Comparison of ENCODE assay signal across 20 cellular contexts in the genomic region with DNA sequence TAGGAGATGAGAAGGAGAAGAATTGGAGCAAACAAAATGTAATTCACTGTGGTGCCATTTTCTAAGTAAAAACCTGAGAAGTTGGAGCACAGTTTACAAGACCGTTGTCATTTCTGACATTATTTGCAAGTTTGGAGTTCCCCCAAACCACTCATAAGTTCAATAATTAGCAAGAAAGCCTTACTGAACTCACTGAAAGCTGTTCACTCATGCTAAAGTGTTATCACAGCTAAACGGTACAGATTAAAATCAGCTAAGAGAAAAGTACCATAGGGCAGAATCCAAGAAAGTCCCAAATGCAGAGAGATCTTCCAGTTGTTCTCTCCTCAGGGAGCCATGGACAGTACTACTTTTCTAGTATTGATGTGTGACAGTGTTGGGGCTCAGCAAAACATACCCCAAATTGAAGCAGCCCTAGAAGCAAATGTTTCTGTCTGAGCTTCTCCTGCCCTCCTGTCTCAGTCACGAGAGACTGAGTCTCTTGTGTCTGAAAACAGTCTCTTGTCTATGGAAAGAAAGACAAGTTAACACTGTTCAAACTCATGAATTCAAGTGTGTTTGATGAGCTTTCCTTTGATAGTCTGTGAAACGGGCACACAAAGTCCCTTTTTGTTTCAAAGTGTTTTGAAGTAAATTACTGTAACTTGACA.
DNase-seq lines count a peak whose midpoint lies in the region; ATAC-seq and TF ChIP-seq lines count a peak whose summit lies in the region.
"Had no signal": no experiment of that assay in that cellular context is flagged by ENCODE, and none has a peak within 500 bp of the region (broad histone marks: within the 10 kb centered on the region; RNA-seq: fewer than 3 reads in every experiment).

No MANE protein-coding gene starts in this region.

- H3K9me3 Mint-ChIP-seq in CD8-positive, alpha-beta memory T cell = peaks cover 3 to 10% (median 7%) of the 10 kb centered on the region in 5 donors
- H3K9me3 Mint-ChIP-seq: T-helper 2 cell treated with Interferon-gamma antibody and Interleukin-4, amounts not matched to agents 5 μg/mL and 100 μg/mL, for 36 hours had no signal

- no peaks in the 10 kb centered on the region for H3K9me3 ChIP-seq in CD8-positive, alpha-beta memory T cell (ENCODE audit: low read length)
- H3K9me3 ChIP-seq: right atrium auricular region, transverse colon had no signal

- H3K36me3 Mint-ChIP-seq in CD8-positive, alpha-beta memory T cell = no peaks in the 10 kb centered on the region
- H3K36me3 Mint-ChIP-seq: natural killer cell had no signal

- POLR2A ChIA-PET in CD8-positive, alpha-beta memory T cell (lab: Charles Lee) = no interaction called here

- CTCF ChIA-PET in CD8-positive, alpha-beta memory T cell (lab: Charles Lee) = no interaction called here

- no peak overlapping the region for H3K27ac Mint-ChIP-seq in CD8-positive, alpha-beta memory T cell
- H3K27ac Mint-ChIP-seq: activated T-cell treated with anti-CD3 and anti-CD28 coated beads, Interleukin-2, amount 50 U/mL, for 24 hours; natural killer cell; T-helper 2 cell treated with Interferon-gamma antibody and Interleukin-4, amounts not matched to agents 5 μg/mL and 100 μg/mL, for 36 hours had no signal

- H3K27me3 Mint-ChIP-seq in CD8-positive, alpha-beta memory T cell = no peaks in the 10 kb centered on the region
- H3K27me3 Mint-ChIP-seq: activated T-cell treated with anti-CD3 and anti-CD28 coated beads, Interleukin-2, amount 50 U/mL, for 24 hours had no signal

- H3K27ac ChIP-seq in CD8-positive, alpha-beta memory T cell (ENCODE audit: low read depth, low read length) = no peak overlapping the region
- H3K27ac ChIP-seq: 22Rv1, C4-2B, cardiac muscle cell, right atrium auricular region, transverse colon had no signal

- no peak overlapping the region for H3K4me3 Mint-ChIP-seq in CD8-positive, alpha-beta memory T cell
- H3K4me3 Mint-ChIP-seq: activated T-cell treated with anti-CD3 and anti-CD28 coated beads, Interleukin-2, amount 50 U/mL, for 24 hours; natural killer cell; T-helper 2 cell treated with Interferon-gamma antibody and Interleukin-4, amounts not matched to agents 5 μg/mL and 100 μg/mL, for 36 hours had no signal

- ATAC-seq in GM19372 (IDR thresholded peaks at IDR 0.05; ENCODE audit: low read depth, unreplicated experiment) = peak; percentile 65
- peak; percentile 58 for ATAC-seq in HG02763 (IDR thresholded peaks at IDR 0.05; ENCODE audit: unreplicated experiment)
- peak; percentile 75 for ATAC-seq in HG03342 (IDR thresholded peaks at IDR 0.05; ENCODE audit: unreplicated experiment)
- ATAC-seq: left ventricle myocardium superior, natural killer cell had no signal

- no peaks in the 10 kb centered on the region for H3K27me3 ChIP-seq in H7 (ENCODE audit: control insufficient read depth, insufficient read depth, low read length)
- no peaks in the 10 kb centered on the region for H3K27me3 ChIP-seq in CD8-positive, alpha-beta memory T cell (ENCODE audit: insufficient read depth, low read length, poor library complexity, severe bottlenecking)
- H3K27me3 ChIP-seq: cardiac muscle cell, right atrium auricular region, transverse colon had no signal

- TF ChIP-seq CTCF in GM12865 (IDR thresholded peaks at IDR 0.05; ENCODE audit: insufficient read depth, low read depth, low read length, missing control alignments) = no peak

- no peaks in the 10 kb centered on the region for H3K4me1 Mint-ChIP-seq in CD8-positive, alpha-beta memory T cell
- H3K4me1 Mint-ChIP-seq: natural killer cell had no signal

- no peaks in the 10 kb centered on the region for H3K36me3 ChIP-seq in H7 (replicated peaks; ENCODE audit: control insufficient read depth, insufficient read depth, low read length)
- no peaks in the 10 kb centered on the region for H3K36me3 ChIP-seq in CD8-positive, alpha-beta memory T cell (ENCODE audit: insufficient read depth, low read length)
- H3K36me3 ChIP-seq: cardiac muscle cell, right atrium auricular region, transverse colon had no signal

- DNase-seq in GM12865 (ENCODE audit: low read depth) (peak; percentile 16), H7 (no peak), middle frontal gyrus (ENCODE audit: extremely low spot score, low spot score) (no peak)
- DNase-seq in CD8-positive, alpha-beta memory T cell = no peak
- no peak for DNase-seq in activated CD4-positive, CD25-positive, alpha-beta regulatory T cell (lab: John Stamatoyannopoulos, UW)
- DNase-seq: activated CD4-positive, alpha-beta T cell treated with anti-CD3 and anti-CD28 coated beads for 4 hours; activated T-cell treated with anti-CD3 and anti-CD28 coated beads, Interleukin-2, amount 50 U/mL, for 24 hours; left ventricle myocardium superior; natural killer cell; NCI-H2227 treated with DMSO at 0.1 percent for 48 hours; Right ventricle myocardium superior; transverse colon had no signal

- no peaks in the 10 kb centered on the region for H3K4me1 ChIP-seq in CD8-positive, alpha-beta memory T cell (ENCODE audit: insufficient read depth, low read length)
- H3K4me1 ChIP-seq: right atrium auricular region, transverse colon had no signal

- H3K4me3 ChIP-seq in GM12865 (ENCODE audit: low read depth, low read length) (no peak overlapping the region), H7 (ENCODE audit: insufficient read depth, low read depth, low read length) (no peak overlapping the region)
- no peak overlapping the region for H3K4me3 ChIP-seq in CD8-positive, alpha-beta memory T cell (ENCODE audit: low read length)
- H3K4me3 ChIP-seq: cardiac muscle cell, right atrium auricular region, transverse colon had no signal
